ENCODE assay signal across 8 cellular contexts in the genomic region with DNA sequence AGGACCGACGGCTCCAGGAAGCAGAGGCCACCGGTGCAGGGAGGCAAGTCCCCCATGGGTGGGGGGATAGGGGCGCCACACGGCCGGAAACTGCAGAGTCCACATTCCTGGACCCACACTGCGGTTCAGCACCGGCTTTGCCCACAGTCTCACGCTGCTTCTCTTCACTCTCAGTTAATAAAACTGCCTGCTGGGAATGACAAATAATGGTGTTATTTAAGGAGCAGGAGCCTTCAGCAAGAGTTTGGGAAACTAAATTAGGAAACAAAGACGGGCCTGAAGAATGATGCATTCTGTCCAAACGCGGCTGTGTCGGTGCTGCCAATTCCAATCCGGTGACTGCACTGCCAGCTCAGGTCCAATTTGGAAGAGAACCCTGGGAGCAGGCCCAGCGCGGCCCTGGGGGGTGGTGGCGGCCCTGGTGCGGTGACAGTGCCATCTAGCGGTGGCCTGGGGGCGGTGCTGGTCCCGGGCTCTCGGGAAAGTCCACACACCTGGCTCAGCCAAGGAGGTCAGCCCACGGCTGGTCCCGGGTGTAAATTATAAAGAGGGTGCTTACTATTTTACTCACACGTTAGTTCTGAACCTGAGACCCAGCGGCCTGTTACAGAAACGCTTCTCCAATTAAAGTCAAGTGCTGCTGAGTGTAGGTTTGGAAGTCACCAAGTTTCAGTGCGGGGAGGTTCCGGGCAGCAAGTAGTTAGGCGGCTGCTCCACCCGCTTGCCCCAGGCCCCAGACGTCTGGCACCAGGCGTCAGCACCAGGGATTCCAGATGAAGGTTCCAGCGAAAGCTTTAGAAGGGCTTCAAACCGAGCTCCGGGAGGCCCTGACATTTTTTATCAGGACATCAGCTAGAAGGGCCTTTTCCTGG.
DNase-seq lines count a peak whose midpoint lies in the region; ATAC-seq lines count a peak whose summit lies in the region.

No MANE protein-coding gene starts in this region.

- ATAC-seq in HG02642 (IDR thresholded peaks at IDR 0.05; ENCODE audit: poor library complexity, unreplicated experiment), result peak; percentile 89

- H3K27ac ChIP-seq in epithelial cell of prostate, result no peak overlapping the region

- DNase-seq in DMS53 (lab: John Stamatoyannopoulos, UW), result peak; percentile 14
- no peak for DNase-seq in DMS53 treated with DMSO at 0.1 percent for 48 hours (lab: John Stamatoyannopoulos, UW; ENCODE audit: unreplicated experiment)
- peak; percentile 50 for DNase-seq in NCI-H2196 treated with DMSO at 0.1 percent for 48 hours (lab: John Stamatoyannopoulos, UW; ENCODE audit: unreplicated experiment)
- peak; percentile 67 for DNase-seq in activated CD8-positive, alpha-beta memory T cell treated with anti-CD3 and anti-CD28 coated beads, Interleukin-2, amount 50 U/mL, for 4 hours
- peak; percentile 49 for DNase-seq in epithelial cell of prostate (ENCODE audit: low read depth, low spot score)
- peak; percentile 82 for DNase-seq in mucosa of gallbladder (ENCODE audit: low spot score)
- peak; percentile 23 to 42 for DNase-seq in stimulated activated CD8-positive, alpha-beta memory T cell treated with anti-CD3 and anti-CD28 coated beads, Interleukin-2, amount 100 ng/mL, for 48 hours (ENCODE audit: low read depth in 2 of 2)
